ENCODE assay signal across 9 cellular contexts in the genomic region with DNA sequence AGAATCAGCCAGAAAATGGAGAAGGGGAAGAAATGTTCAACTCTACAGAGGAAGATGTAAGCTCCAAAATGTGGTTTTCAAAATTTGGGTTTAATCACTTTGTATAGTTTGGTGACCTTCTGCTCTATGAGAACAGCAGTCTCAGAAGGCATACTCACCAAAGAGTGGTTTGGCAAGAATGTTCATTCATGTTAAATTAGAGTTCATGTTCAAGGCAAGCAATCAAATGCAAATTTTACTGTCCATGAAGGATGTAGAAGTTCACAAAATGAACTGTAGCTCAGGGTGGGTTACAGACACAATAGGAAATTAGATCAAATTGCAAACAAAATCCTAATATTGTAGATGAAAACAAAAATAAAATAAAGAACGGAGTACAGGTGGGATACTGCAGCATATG.
"Had no signal": no experiment of that assay in that cellular context is flagged by ENCODE, and none has a peak within 500 bp of the region (broad histone marks: within the 10 kb centered on the region; RNA-seq: fewer than 3 reads in every experiment).

No MANE protein-coding gene starts in this region.

- H3K27ac ChIP-seq: HL-60, KMS-11 had no signal

- H3K36me3 Mint-ChIP-seq: IgD-negative memory B cell had no signal

- H3K4me1 Mint-ChIP-seq: IgD-negative memory B cell had no signal

- ATAC-seq: HCT116, HepG2 had no signal

- H3K9ac ChIP-seq: KMS-11 had no signal

- H3K36me3 ChIP-seq: HAP-1 had no signal

- H3K27ac Mint-ChIP-seq: IgD-negative memory B cell had no signal

- H3K4me3 ChIP-seq: HAP-1 had no signal

- H3K27me3 Mint-ChIP-seq: IgD-negative memory B cell had no signal

- H3K4me1 ChIP-seq: HAP-1 had no signal

- H3K4me3 Mint-ChIP-seq: IgD-negative memory B cell had no signal

- H3K9me3 ChIP-seq: HAP-1 had no signal

- H3K4me2 ChIP-seq: KMS-11 had no signal

- DNase-seq: GOT3, H7, KBM-7 had no signal
